1 cellular context compared by ENCODE assay signal in genomic region chr17:46976626-46977270, GRCh38.
TF ChIP-seq lines count a peak whose summit lies in the region.

No MANE protein-coding gene starts in this region.

TF ChIP-seq in K562, 482 proteins besides CTCF, POLR2A, EP300 and RAD21 (continued from another document and continues in another):
- TF ChIP-seq, protein P1, sequence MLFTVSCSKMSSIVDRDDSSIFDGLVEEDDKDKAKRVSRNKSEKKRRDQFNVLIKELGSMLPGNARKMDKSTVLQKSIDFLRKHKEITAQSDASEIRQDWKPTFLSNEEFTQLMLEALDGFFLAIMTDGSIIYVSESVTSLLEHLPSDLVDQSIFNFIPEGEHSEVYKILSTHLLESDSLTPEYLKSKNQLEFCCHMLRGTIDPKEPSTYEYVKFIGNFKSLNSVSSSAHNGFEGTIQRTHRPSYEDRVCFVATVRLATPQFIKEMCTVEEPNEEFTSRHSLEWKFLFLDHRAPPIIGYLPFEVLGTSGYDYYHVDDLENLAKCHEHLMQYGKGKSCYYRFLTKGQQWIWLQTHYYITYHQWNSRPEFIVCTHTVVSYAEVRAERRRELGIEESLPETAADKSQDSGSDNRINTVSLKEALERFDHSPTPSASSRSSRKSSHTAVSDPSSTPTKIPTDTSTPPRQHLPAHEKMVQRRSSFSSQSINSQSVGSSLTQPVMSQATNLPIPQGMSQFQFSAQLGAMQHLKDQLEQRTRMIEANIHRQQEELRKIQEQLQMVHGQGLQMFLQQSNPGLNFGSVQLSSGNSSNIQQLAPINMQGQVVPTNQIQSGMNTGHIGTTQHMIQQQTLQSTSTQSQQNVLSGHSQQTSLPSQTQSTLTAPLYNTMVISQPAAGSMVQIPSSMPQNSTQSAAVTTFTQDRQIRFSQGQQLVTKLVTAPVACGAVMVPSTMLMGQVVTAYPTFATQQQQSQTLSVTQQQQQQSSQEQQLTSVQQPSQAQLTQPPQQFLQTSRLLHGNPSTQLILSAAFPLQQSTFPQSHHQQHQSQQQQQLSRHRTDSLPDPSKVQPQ (CRISPR knock-in tag; IDR thresholded peaks at IDR 0.05; ENCODE audit: borderline replicate concordance) = no peak
- no peak for TF ChIP-seq GATAD2A (IDR thresholded peaks at IDR 0.05)
- TF ChIP-seq SNRNP70 (optimal IDR thresholded peaks at IDR 0.05; ENCODE audit: low read depth, low read length) = no peak
- TF ChIP-seq NCOA6 (IDR thresholded peaks at IDR 0.05) = no peak
- no peak for TF ChIP-seq HNRNPH1 (optimal IDR thresholded peaks at IDR 0.05; ENCODE audit: low read depth, low read length)
- no peak for TF ChIP-seq SAFB2 (IDR thresholded peaks at IDR 0.05; ENCODE audit: borderline replicate concordance, low read depth, low read length, severe bottlenecking)
- TF ChIP-seq PTTG1 (tag; IDR thresholded peaks at IDR 0.05; ENCODE audit: low read depth) = no peak
- no peak for TF ChIP-seq PHB (CRISPR knock-in tag; IDR thresholded peaks at IDR 0.05)
- TF ChIP-seq, protein P2, sequence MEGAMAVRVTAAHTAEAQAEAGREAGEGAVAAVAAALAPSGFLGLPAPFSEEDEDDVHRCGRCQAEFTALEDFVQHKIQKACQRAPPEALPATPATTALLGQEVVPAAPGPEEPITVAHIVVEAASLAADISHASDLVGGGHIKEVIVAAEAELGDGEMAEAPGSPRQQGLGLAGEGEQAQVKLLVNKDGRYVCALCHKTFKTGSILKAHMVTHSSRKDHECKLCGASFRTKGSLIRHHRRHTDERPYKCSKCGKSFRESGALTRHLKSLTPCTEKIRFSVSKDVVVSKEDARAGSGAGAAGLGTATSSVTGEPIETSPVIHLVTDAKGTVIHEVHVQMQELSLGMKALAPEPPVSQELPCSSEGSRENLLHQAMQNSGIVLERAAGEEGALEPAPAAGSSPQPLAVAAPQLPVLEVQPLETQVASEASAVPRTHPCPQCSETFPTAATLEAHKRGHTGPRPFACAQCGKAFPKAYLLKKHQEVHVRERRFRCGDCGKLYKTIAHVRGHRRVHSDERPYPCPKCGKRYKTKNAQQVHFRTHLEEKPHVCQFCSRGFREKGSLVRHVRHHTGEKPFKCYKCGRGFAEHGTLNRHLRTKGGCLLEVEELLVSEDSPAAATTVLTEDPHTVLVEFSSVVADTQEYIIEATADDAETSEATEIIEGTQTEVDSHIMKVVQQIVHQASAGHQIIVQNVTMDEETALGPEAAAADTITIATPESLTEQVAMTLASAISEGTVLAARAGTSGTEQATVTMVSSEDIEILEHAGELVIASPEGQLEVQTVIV (CRISPR knock-in tag; IDR thresholded peaks at IDR 0.05; ENCODE audit: borderline replicate concordance) = no peak
- TF ChIP-seq ILK (tag; IDR thresholded peaks at IDR 0.05; ENCODE audit: borderline replicate concordance, low read depth) = no peak
- TF ChIP-seq BCOR (IDR thresholded peaks at IDR 0.05) = no peak; the same call in 1 of the 2 replicates
- TF ChIP-seq ZNF224 (CRISPR knock-in tag; IDR thresholded peaks at IDR 0.05) = no peak
- TF ChIP-seq ARNT (IDR thresholded peaks at IDR 0.05) = no peak
- TF ChIP-seq CREB3L1 (IDR thresholded peaks at IDR 0.05; ENCODE audit: borderline replicate concordance, low read depth) = no peak
- TF ChIP-seq HNRNPLL (IDR thresholded peaks at IDR 0.05; ENCODE audit: low read depth, low read length, poor library complexity, severe bottlenecking) = peak; percentile 81
- TF ChIP-seq EP400 (IDR thresholded peaks at IDR 0.05) = no peak
- no peak for TF ChIP-seq TAF15 (IDR thresholded peaks at IDR 0.05; ENCODE audit: low read depth, low read length)
- TF ChIP-seq ZNF384 (IDR thresholded peaks at IDR 0.05; ENCODE audit: low read depth, low read length) = no peak
- TF ChIP-seq GTF2E2 (tag; IDR thresholded peaks at IDR 0.05) = no peak
- no peak for TF ChIP-seq KAT8 (IDR thresholded peaks at IDR 0.05; ENCODE audit: low read depth)
- TF ChIP-seq, protein P3, sequence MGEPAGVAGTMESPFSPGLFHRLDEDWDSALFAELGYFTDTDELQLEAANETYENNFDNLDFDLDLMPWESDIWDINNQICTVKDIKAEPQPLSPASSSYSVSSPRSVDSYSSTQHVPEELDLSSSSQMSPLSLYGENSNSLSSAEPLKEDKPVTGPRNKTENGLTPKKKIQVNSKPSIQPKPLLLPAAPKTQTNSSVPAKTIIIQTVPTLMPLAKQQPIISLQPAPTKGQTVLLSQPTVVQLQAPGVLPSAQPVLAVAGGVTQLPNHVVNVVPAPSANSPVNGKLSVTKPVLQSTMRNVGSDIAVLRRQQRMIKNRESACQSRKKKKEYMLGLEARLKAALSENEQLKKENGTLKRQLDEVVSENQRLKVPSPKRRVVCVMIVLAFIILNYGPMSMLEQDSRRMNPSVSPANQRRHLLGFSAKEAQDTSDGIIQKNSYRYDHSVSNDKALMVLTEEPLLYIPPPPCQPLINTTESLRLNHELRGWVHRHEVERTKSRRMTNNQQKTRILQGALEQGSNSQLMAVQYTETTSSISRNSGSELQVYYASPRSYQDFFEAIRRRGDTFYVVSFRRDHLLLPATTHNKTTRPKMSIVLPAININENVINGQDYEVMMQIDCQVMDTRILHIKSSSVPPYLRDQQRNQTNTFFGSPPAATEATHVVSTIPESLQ (CRISPR knock-in tag; IDR thresholded peaks at IDR 0.05) = no peak
- no peak for TF ChIP-seq KLF16 (IDR thresholded peaks at IDR 0.05)
- TF ChIP-seq SP2 (IDR thresholded peaks at IDR 0.05; ENCODE audit: extremely low read depth, low read depth, low read length, poor library complexity, severe bottlenecking) = no peak
- peak; percentile 51 for TF ChIP-seq MAFK (IDR thresholded peaks at IDR 0.05; ENCODE audit: low read length)
- peak; percentile 48 for TF ChIP-seq TCF3 (CRISPR knock-in tag; IDR thresholded peaks at IDR 0.05)
- no peak for TF ChIP-seq COPS2 (conservative IDR thresholded peaks at IDR 0.05)
- peak; percentile 37; the same call in 1 of the 2 replicates for TF ChIP-seq STAT5A (IDR thresholded peaks at IDR 0.05; ENCODE audit: borderline replicate concordance, low read length)
- peak; percentile 90 for TF ChIP-seq DPF2 (IDR thresholded peaks at IDR 0.05)
- TF ChIP-seq IFI16 (CRISPR knock-in tag; IDR thresholded peaks at IDR 0.05) = no peak
- no peak for TF ChIP-seq IRF2 (CRISPR knock-in tag; IDR thresholded peaks at IDR 0.05)
- TF ChIP-seq SMAD4 (CRISPR knock-in tag; conservative IDR thresholded peaks at IDR 0.05) = no peak
- TF ChIP-seq ZNF668 (CRISPR knock-in tag; IDR thresholded peaks at IDR 0.05) = no peak
- TF ChIP-seq MYC (IDR thresholded peaks at IDR 0.05; ENCODE audit: low read depth, low read length) = no peak
- no peak for TF ChIP-seq MYC (CRISPR knock-in tag; IDR thresholded peaks at IDR 0.05; ENCODE audit: borderline replicate concordance, low read depth)
- no peak for TF ChIP-seq DDX20 (tag; IDR thresholded peaks at IDR 0.05; ENCODE audit: low read depth)
- no peak for TF ChIP-seq ZNF239 (CRISPR knock-in tag; IDR thresholded peaks at IDR 0.05)
- no peak for TF ChIP-seq ZNF507 (tag; conservative IDR thresholded peaks at IDR 0.05)
- no peak for TF ChIP-seq NBN (IDR thresholded peaks at IDR 0.05; ENCODE audit: low read depth)
- TF ChIP-seq HOXB6 (CRISPR knock-in tag; IDR thresholded peaks at IDR 0.05; ENCODE audit: borderline replicate concordance) = no peak
- peak; percentile 63 for TF ChIP-seq CTCFL (IDR thresholded peaks at IDR 0.05; ENCODE audit: borderline replicate concordance, insufficient read depth, low read depth, low read length, poor library complexity, severe bottlenecking)
- no peak for TF ChIP-seq ZMIZ1 (IDR thresholded peaks at IDR 0.05; ENCODE audit: low read depth in 2 of 2, low read length in 2 of 2)
- TF ChIP-seq, protein P4, sequence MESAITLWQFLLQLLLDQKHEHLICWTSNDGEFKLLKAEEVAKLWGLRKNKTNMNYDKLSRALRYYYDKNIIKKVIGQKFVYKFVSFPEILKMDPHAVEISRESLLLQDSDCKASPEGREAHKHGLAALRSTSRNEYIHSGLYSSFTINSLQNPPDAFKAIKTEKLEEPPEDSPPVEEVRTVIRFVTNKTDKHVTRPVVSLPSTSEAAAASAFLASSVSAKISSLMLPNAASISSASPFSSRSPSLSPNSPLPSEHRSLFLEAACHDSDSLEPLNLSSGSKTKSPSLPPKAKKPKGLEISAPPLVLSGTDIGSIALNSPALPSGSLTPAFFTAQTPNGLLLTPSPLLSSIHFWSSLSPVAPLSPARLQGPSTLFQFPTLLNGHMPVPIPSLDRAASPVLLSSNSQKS (CRISPR knock-in tag; IDR thresholded peaks at IDR 0.05) = no peak
- TF ChIP-seq CBFB (CRISPR knock-in tag; IDR thresholded peaks at IDR 0.05) = no peak
- 0 out of 2 replicates have a peak, but pooled peaks have one; percentile 18 for TF ChIP-seq NCOR1 (IDR thresholded peaks at IDR 0.05)
- TF ChIP-seq, protein P5, sequence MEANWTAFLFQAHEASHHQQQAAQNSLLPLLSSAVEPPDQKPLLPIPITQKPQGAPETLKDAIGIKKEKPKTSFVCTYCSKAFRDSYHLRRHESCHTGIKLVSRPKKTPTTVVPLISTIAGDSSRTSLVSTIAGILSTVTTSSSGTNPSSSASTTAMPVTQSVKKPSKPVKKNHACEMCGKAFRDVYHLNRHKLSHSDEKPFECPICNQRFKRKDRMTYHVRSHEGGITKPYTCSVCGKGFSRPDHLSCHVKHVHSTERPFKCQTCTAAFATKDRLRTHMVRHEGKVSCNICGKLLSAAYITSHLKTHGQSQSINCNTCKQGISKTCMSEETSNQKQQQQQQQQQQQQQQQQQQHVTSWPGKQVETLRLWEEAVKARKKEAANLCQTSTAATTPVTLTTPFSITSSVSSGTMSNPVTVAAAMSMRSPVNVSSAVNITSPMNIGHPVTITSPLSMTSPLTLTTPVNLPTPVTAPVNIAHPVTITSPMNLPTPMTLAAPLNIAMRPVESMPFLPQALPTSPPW (CRISPR knock-in tag; IDR thresholded peaks at IDR 0.05) = no peak
- no peak for TF ChIP-seq TCF7L2 (IDR thresholded peaks at IDR 0.05; ENCODE audit: low read depth, low read length)
- TF ChIP-seq TGIF2 (CRISPR knock-in tag; IDR thresholded peaks at IDR 0.05) = no peak
- no peak for TF ChIP-seq SIN3B (IDR thresholded peaks at IDR 0.05; ENCODE audit: low read depth)
- TF ChIP-seq NFRKB (IDR thresholded peaks at IDR 0.05; ENCODE audit: low read depth) = no peak
- no peak for TF ChIP-seq FOXK1 (CRISPR knock-in tag; IDR thresholded peaks at IDR 0.05; ENCODE audit: borderline replicate concordance)
- TF ChIP-seq HBP1 (CRISPR knock-in tag; IDR thresholded peaks at IDR 0.05) = no peak
- no peak for TF ChIP-seq SRSF9 (IDR thresholded peaks at IDR 0.05; ENCODE audit: borderline replicate concordance, low read depth, low read length)
- peak in 1 of 2 experiments; percentile 36; a peak in 2 of 4 replicates for TF ChIP-seq NRF1 (conservative IDR thresholded peaks at IDR 0.05 in 1 of 2, IDR thresholded peaks at IDR 0.05 in 1 of 2)
- no peak for TF ChIP-seq TRIM28 (IDR thresholded peaks at IDR 0.05)
- TF ChIP-seq ZFPM2 (CRISPR knock-in tag; IDR thresholded peaks at IDR 0.05) = no peak
- TF ChIP-seq POU5F1 (IDR thresholded peaks at IDR 0.05; ENCODE audit: borderline replicate concordance, low read depth, low read length, partially characterized antibody) = no peak
